In the genomic region with DNA sequence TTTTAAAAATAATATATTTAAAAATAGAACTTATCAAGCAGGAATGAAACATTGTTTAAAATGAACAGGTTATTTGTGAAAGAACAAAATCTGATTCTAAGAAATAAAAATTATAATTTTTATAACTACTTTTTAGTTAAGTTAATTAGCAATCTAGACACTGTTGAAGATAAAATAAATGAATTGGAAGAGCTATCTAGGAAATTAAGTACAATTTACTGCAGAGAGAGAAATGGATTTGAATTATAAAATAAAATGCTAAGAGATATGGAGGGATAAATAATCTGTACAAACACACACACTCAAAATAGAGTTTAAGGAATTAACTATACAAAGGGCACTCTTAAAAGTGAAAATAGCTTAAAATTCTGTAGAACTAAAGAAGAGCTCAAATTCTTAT, we compare ENCODE assay signal across 21 cellular contexts.
DNase-seq lines count a peak whose midpoint lies in the region; ATAC-seq, FAIRE-seq and TF ChIP-seq lines count a peak whose summit lies in the region.
"Had no signal": no experiment of that assay in that cellular context is flagged by ENCODE, and none has a peak within 500 bp of the region (broad histone marks: within the 10 kb centered on the region; RNA-seq: fewer than 3 reads in every experiment).

No MANE protein-coding gene starts in this region.

- H3K9me3 ChIP-seq in small intestine (ENCODE audit: control insufficient read depth, low read depth), result no peaks in the 10 kb centered on the region

- no peak for ATAC-seq in activated CD8-positive, alpha-beta T cell treated with anti-CD3 and anti-CD28 coated beads for 36 hours
- no peak for ATAC-seq in GM18498 (IDR thresholded peaks at IDR 0.05; ENCODE audit: unreplicated experiment)
- ATAC-seq: A549; CD8-positive, alpha-beta T cell; GM12878 had no signal

- FAIRE-seq in A204.1 (lab: Jason Lieb, UNC), result peak; percentile 85
- peak; percentile 23 for FAIRE-seq in G401.6 (lab: Jason Lieb, UNC)
- FAIRE-seq in TTC549 (lab: Jason Lieb, UNC), result peak; percentile 97
- peak; percentile 72 for FAIRE-seq in small intestine (lab: Jason Lieb, UNC)
- FAIRE-seq: A549, GM12878, GM12892 had no signal

- peaks cover 17% of the 10 kb centered on the region for H3K9me3 Mint-ChIP-seq in activated CD8-positive, alpha-beta T cell treated with anti-CD3 and anti-CD28 coated beads for 36 hours

- no peaks in the 10 kb centered on the region for H3K27me3 ChIP-seq in small intestine (ENCODE audit: control insufficient read depth in 2 of 2, insufficient read depth in 2 of 2, low read length in 2 of 2)
- H3K27me3 ChIP-seq: BLaER1 treated with 17β-estradiol and CSF1 and Interleukin-3, amounts not matched to agents 10 nM and 100 nM had no signal

- H3K4me1 ChIP-seq in small intestine (ENCODE audit: control insufficient read depth in 2 of 2, insufficient read depth in 1 of 2, low read depth in 1 of 2, low read length in 1 of 2), result no peaks in the 10 kb centered on the region
- H3K4me1 ChIP-seq: Caco-2 had no signal

- DNase-seq in small intestine (no peak), GM19238 (ENCODE audit: insufficient read length, low spot score) (no peak)
- no peak for DNase-seq in activated CD8-positive, alpha-beta T cell treated with anti-CD3 and anti-CD28 coated beads for 36 hours
- DNase-seq: 8988T; AML-193; Caco-2; Calu3; CD4-positive, alpha-beta T cell; CD8-positive, alpha-beta T cell; DMS79 treated with DMSO at 0.1 percent for 48 hours; GDM1 had no signal

- H3K27me3 Mint-ChIP-seq in activated CD8-positive, alpha-beta T cell treated with anti-CD3 and anti-CD28 coated beads for 36 hours, result no peaks in the 10 kb centered on the region
- H3K27me3 Mint-ChIP-seq: B cell; CD4-positive, alpha-beta T cell had no signal

- no peaks in the 10 kb centered on the region for H3K4me1 Mint-ChIP-seq in activated CD8-positive, alpha-beta T cell treated with anti-CD3 and anti-CD28 coated beads for 36 hours (ENCODE audit: low read depth)
- H3K4me1 Mint-ChIP-seq: B cell had no signal

- POLR2A ChIA-PET in activated CD8-positive, alpha-beta T cell treated with anti-CD3 and anti-CD28 coated beads for 36 hours (lab: Charles Lee), result no interaction called here

- no peak overlapping the region for H3K4me3 ChIP-seq in small intestine (ENCODE audit: low read depth in 1 of 2, low read length in 2 of 2)
- H3K4me3 ChIP-seq: A549; BLaER1 treated with 17β-estradiol and CSF1 and Interleukin-3, amounts not matched to agents 10 nM and 100 nM; GM12878 had no signal

- H3K36me3 Mint-ChIP-seq in activated CD8-positive, alpha-beta T cell treated with anti-CD3 and anti-CD28 coated beads for 36 hours (ENCODE audit: low read depth), result peaks cover 1% of the 10 kb centered on the region
- H3K36me3 Mint-ChIP-seq: CD8-positive, alpha-beta T cell had no signal

- intact Hi-C loops in activated CD8-positive, alpha-beta T cell treated with anti-CD3 and anti-CD28 coated beads for 36 hours (cut with micrococcal nuclease), result no loop called here

- H3K36me3 ChIP-seq in small intestine (ENCODE audit: control insufficient read depth in 2 of 2, insufficient read depth in 2 of 2, low read length in 2 of 2), result no peaks in the 10 kb centered on the region

- CTCF ChIA-PET in activated CD8-positive, alpha-beta T cell treated with anti-CD3 and anti-CD28 coated beads for 36 hours (lab: Charles Lee), result no interaction called here

- no peak for TF ChIP-seq CTCF in activated CD8-positive, alpha-beta T cell treated with anti-CD3 and anti-CD28 coated beads for 36 hours (IDR thresholded peaks at IDR 0.05)

- H3K27ac ChIP-seq in small intestine (ENCODE audit: low read depth in 1 of 2, low read length in 1 of 2), result no peak overlapping the region
- H3K27ac ChIP-seq: A549; BLaER1 treated with 17β-estradiol and CSF1 and Interleukin-3, amounts not matched to agents 10 nM and 100 nM; C4-2B had no signal

- H3K4me3 Mint-ChIP-seq in activated CD8-positive, alpha-beta T cell treated with anti-CD3 and anti-CD28 coated beads for 36 hours, result no peak overlapping the region
- H3K4me3 Mint-ChIP-seq: B cell; CD4-positive, alpha-beta T cell; CD8-positive, alpha-beta T cell had no signal

- H3K27ac Mint-ChIP-seq in activated CD8-positive, alpha-beta T cell treated with anti-CD3 and anti-CD28 coated beads for 36 hours, result no peak overlapping the region
- H3K27ac Mint-ChIP-seq: B cell; CD4-positive, alpha-beta T cell; CD8-positive, alpha-beta T cell had no signal
